In genomic region chr20:58621906-58622548, GRCh38 we compare ENCODE assay signal across 1 cellular context.
TF ChIP-seq lines count a peak whose summit lies in the region.

No MANE protein-coding gene starts in this region.

TF ChIP-seq in A549, 52 proteins besides CTCF, POLR2A, EP300 and RAD21 (continued from another document):
- TF ChIP-seq MAX (IDR thresholded peaks at IDR 0.05): no peak
TF ChIP-seq in A549: peak in this region for 0.
